ENCODE assay signal across 15 cellular contexts in genomic region chr14:97319691-97320090, GRCh38.
DNase-seq lines count a peak whose midpoint lies in the region; ATAC-seq and TF ChIP-seq lines count a peak whose summit lies in the region.
"Had no signal": no experiment of that assay in that cellular context is flagged by ENCODE, and none has a peak within 500 bp of the region (broad histone marks: within the 10 kb centered on the region; RNA-seq: fewer than 3 reads in every experiment).

No MANE protein-coding gene starts in this region.

- peaks cover 7% of the 10 kb centered on the region for H3K9me3 Mint-ChIP-seq in Calu3 (ENCODE audit: low read depth, unreplicated experiment)
- H3K9me3 Mint-ChIP-seq: CD8-positive, alpha-beta T cell; GM23338 had no signal

- H3K4me3 Mint-ChIP-seq in Calu3 (ENCODE audit: low read depth, unreplicated experiment): no peak overlapping the region
- H3K4me3 Mint-ChIP-seq: CD14-positive monocyte; CD8-positive, alpha-beta T cell; GM23338 had no signal

- ATAC-seq in HG02642 (IDR thresholded peaks at IDR 0.05; ENCODE audit: poor library complexity, unreplicated experiment): no peak
- ATAC-seq: A549; CD8-positive, alpha-beta T cell; GM23338 had no signal

- no peak overlapping the region for H3K27ac Mint-ChIP-seq in Calu3 (ENCODE audit: unreplicated experiment)
- H3K27ac Mint-ChIP-seq: CD14-positive monocyte; CD8-positive, alpha-beta T cell; GM23338 had no signal

- no peaks in the 10 kb centered on the region for H3K4me1 Mint-ChIP-seq in Calu3 (ENCODE audit: low read depth, unreplicated experiment)
- H3K4me1 Mint-ChIP-seq: CD14-positive monocyte, GM23338 had no signal

- intact Hi-C loops in Calu3 (cut with micrococcal nuclease; ENCODE audit: unreplicated experiment): no loop called here

- in situ Hi-C loops in SK-MEL-5 (cut with HindIII; ENCODE audit: low pct_unique_long_range_greater_than_20kb, low sequenced_read_pairs): no loop called here

- no peaks in the 10 kb centered on the region for H3K36me3 Mint-ChIP-seq in Calu3 (ENCODE audit: insufficient read depth, unreplicated experiment)
- H3K36me3 Mint-ChIP-seq: CD14-positive monocyte; CD8-positive, alpha-beta T cell had no signal

- CTCF ChIA-PET in Calu3 (lab: Charles Lee): no interaction called here

- no peak for TF ChIP-seq CTCF in Calu3 (IDR thresholded peaks at IDR 0.05; ENCODE audit: unreplicated experiment)

- no TSS peak for BruUV-seq in Calu3 (replicated peaks; lab: Mats Ljungman, UMichigan)

- DNase-seq in Daoy (ENCODE audit: low read depth) (peak; percentile 49), HT1080 (ENCODE audit: low read depth) (peak; percentile 45), SK-MEL-5 (ENCODE audit: low read depth, low spot score) (peak; percentile 10), kidney tubule cell (ENCODE audit: low spot score) (peak; percentile 21), Calu3 (no peak), caudate nucleus (lab: John Stamatoyannopoulos, UW) (no peak), erythroblast (lab: John Stamatoyannopoulos, UW) (no peak)
- DNase-seq: CD8-positive, alpha-beta T cell; COR-L47; DMS53; H7 had no signal

- H3K27ac ChIP-seq in caudate nucleus (ENCODE audit: low read depth, low read length): no peak overlapping the region
- H3K27ac ChIP-seq: A549 had no signal

- no peaks in the 10 kb centered on the region for H3K27me3 Mint-ChIP-seq in Calu3 (ENCODE audit: unreplicated experiment)

- TF ChIP-seq POLR2A in erythroblast (IDR thresholded peaks at IDR 0.05; ENCODE audit: low read length): no peak

Comparison
In these comparisons a context has a peak if more than half of its experiments do, and no peak if none do; other contexts are left out.
1. DNase-seq: peak in Daoy (single experiment), HT1080 (single experiment), SK-MEL-5 (single experiment) and kidney tubule cell (single experiment); none in Calu3 (single experiment), caudate nucleus (0 of 61) and erythroblast (0 of 2).